Comparison of ENCODE assay signal across 8 cellular contexts in the genomic region with DNA sequence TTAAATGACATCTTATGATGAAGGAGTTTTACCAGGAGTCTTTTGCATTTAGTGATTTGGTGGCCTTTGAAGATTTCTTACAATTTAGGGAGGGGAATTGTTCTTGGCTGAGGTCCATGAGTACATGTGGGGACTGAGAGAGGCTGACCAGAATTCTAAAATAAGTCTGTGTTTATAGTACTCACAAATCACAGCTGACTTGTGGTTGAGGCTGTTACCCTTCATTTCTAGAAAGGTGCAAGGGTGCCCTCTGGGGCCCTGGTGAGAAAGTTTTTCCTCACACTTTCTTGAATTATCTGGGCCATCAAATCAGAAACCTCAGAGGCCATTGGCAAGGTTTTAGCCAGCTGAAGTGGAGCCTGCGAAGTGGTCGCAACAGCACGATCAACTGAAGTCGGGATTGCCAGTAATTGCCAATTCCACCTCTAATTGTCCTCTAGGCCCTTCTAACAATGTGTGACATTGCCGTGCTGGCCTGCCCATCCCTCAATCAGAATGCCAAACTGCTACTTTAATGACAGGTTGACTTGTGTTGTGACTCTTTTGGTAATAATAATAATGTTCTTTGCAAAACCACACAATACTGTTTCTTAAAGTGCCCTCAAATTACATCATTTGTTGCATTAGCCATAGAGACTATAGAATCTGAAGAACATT.
DNase-seq lines count a peak whose midpoint lies in the region; ATAC-seq and TF ChIP-seq lines count a peak whose summit lies in the region.

No MANE protein-coding gene starts in this region.

- peak; percentile 75 for DNase-seq in ELF-1 (ENCODE audit: low read depth, low spot score)
- peak in 1 of 2 donors; percentile 79 for DNase-seq in ascending aorta (ENCODE audit: low spot score in 2 of 2)
- peak; percentile 17 for DNase-seq in iPS DF 19.7 (ENCODE audit: low read depth, low spot score)
- peak; percentile 68 for DNase-seq in spleen
- DNase-seq in stimulated activated naive CD8-positive, alpha-beta T cell treated with anti-CD3 and anti-CD28 coated beads, Interleukin-15, Interleukin-2, amounts not matched to agents 100 U/mL and 50 U/mL, for 24 hours: no peak
- DNase-seq in SKM-1 treated with dmso at 0.1 percent for 144 hours (lab: John Stamatoyannopoulos, UW; ENCODE audit: unreplicated experiment): no peak

- no peaks in the 10 kb centered on the region for H3K36me3 ChIP-seq in KMS-11 (ENCODE audit: insufficient read depth)
- no peaks in the 10 kb centered on the region for H3K36me3 ChIP-seq in ascending aorta
- H3K36me3 ChIP-seq in spleen: no peaks in the 10 kb centered on the region

- 57 to 75% (median 62%) methylated on average over 4 to 5 of the region's 5 CpGs for WGBS in spleen, 5 donors

- H3K27me3 ChIP-seq in KMS-11 (ENCODE audit: insufficient read depth, low read depth) (no peaks in the 10 kb centered on the region), ascending aorta (no peaks in the 10 kb centered on the region), spleen (replicated peaks in 1 of 7) (no peaks in the 10 kb centered on the region)

- H4K20me1 ChIP-seq in KMS-11 (ENCODE audit: insufficient read depth): no peaks in the 10 kb centered on the region

- intact Hi-C loops in ascending aorta (cut with DNase I) (loop anchor here (1.0 to 5.0 kb wide), 4 partner anchors 90 to 319 kb away; a partner anchor contains a TSS), spleen (cut with DNase I; ENCODE audit: low total_unique reads) (no loop called here)

- H3K4me1 ChIP-seq in KMS-11 (ENCODE audit: low read depth, poor library complexity, severe bottlenecking) (peaks cover 23% of the 10 kb centered on the region), ascending aorta (peaks cover 0 to 11% of the 10 kb centered on the region in 2 donors), spleen (no peaks in the 10 kb centered on the region)

- no peak overlapping the region for H3K9ac ChIP-seq in KMS-11

- no peak overlapping the region for H3K27ac ChIP-seq in KMS-11
- peak overlapping the region in 1 of 2 donors; percentile 51 for H3K27ac ChIP-seq in ascending aorta
- no peak overlapping the region for H3K27ac ChIP-seq in spleen

- no peak overlapping the region for H3K4me3 ChIP-seq in KMS-11 (IDR thresholded peaks at IDR 0.05; ENCODE audit: insufficient read depth, low read depth, low read length)
- no peak overlapping the region for H3K4me3 ChIP-seq in ascending aorta
- no peak overlapping the region for H3K4me3 ChIP-seq in spleen

- ATAC-seq in GM21390 (IDR thresholded peaks at IDR 0.05; ENCODE audit: unreplicated experiment): peak; percentile 65
- ATAC-seq in stimulated activated naive CD8-positive, alpha-beta T cell treated with anti-CD3 and anti-CD28 coated beads, Interleukin-15, Interleukin-2, amounts not matched to agents 100 U/mL and 50 U/mL, for 24 hours: no peak

- peak overlapping the region; percentile 34 for H3K4me2 ChIP-seq in KMS-11

- H3K9me3 ChIP-seq in ascending aorta: no peaks in the 10 kb centered on the region
- no peaks in the 10 kb centered on the region for H3K9me3 ChIP-seq in spleen

- TF ChIP-seq POLR2A in spleen (IDR thresholded peaks at IDR 0.05): no peak

- TF ChIP-seq CTCF in KMS-11 (conservative IDR thresholded peaks at IDR 0.05; ENCODE audit: low read depth, low read length): peak; percentile 72
- TF ChIP-seq CTCF in ascending aorta (IDR thresholded peaks at IDR 0.05): peak; percentile 64 to 82 (median 81)
- peak in 8 of 11 experiments; percentile 11 to 62 (median 46) for TF ChIP-seq CTCF in spleen (IDR thresholded peaks at IDR 0.05 in 8 of 11, conservative IDR thresholded peaks at IDR 0.05 in 3 of 11)

- H3K79me2 ChIP-seq in KMS-11 (ENCODE audit: insufficient read depth, low read depth): no peaks in the 10 kb centered on the region

- H2AFZ ChIP-seq in KMS-11 (ENCODE audit: low read depth): peak overlapping the region; percentile 6; the same call in 1 of the 2 replicates

Comparison
In these comparisons a context has a peak if more than half of its experiments do, and no peak if none do; other contexts are left out.
1. DNase-seq: peak in ELF-1 (single experiment), iPS DF 19.7 (single experiment) and spleen (single experiment); none in stimulated activated naive CD8-positive, alpha-beta T cell treated with anti-CD3 and anti-CD28 coated beads, Interleukin-15, Interleukin-2, amounts not matched to agents 100 U/mL and 50 U/mL, for 24 hours (single experiment) and SKM-1 treated with dmso at 0.1 percent for 144 hours (single experiment).
2. Peak in every context shown above with its lines, with median percentiles within 50 percentile points of each other: CTCF ChIP-seq.